19 cellular contexts compared by ENCODE assay signal in genomic region chr17:16879686-16880085, GRCh38.
DNase-seq lines count a peak whose midpoint lies in the region; ATAC-seq, FAIRE-seq and TF ChIP-seq lines count a peak whose summit lies in the region.
"Had no signal": no experiment of that assay in that cellular context is flagged by ENCODE, and none has a peak within 500 bp of the region (broad histone marks: within the 10 kb centered on the region; RNA-seq: fewer than 3 reads in every experiment).

No MANE protein-coding gene starts in this region.

- no peaks in the 10 kb centered on the region for H3K4me1 ChIP-seq in right atrium auricular region
- no peaks in the 10 kb centered on the region for H3K4me1 ChIP-seq in heart right ventricle
- no peaks in the 10 kb centered on the region for H3K4me1 ChIP-seq in upper lobe of right lung

- intact Hi-C loops in heart right ventricle (cut with DNase I) (no loop called here), upper lobe of right lung (cut with DNase I) (no loop called here)

- ATAC-seq in heart right ventricle (no peak), upper lobe of right lung (no peak), GM21381 (IDR thresholded peaks at IDR 0.05; ENCODE audit: unreplicated experiment) (no peak)
- ATAC-seq: HCT116 had no signal

- H3K27me3 ChIP-seq in right atrium auricular region (no peaks in the 10 kb centered on the region), heart right ventricle (peaks cover 0 to 8% (median 0%) of the 10 kb centered on the region in 7 donors), upper lobe of right lung (no peaks in the 10 kb centered on the region)
- H3K27me3 ChIP-seq: BLaER1 treated with 17β-estradiol and CSF1 and Interleukin-3, amounts not matched to agents 10 nM and 100 nM had no signal

- no peak overlapping the region for H3K4me3 ChIP-seq in right atrium auricular region
- H3K4me3 ChIP-seq in heart right ventricle: no peak overlapping the region
- no peak overlapping the region for H3K4me3 ChIP-seq in upper lobe of right lung
- H3K4me3 ChIP-seq: BLaER1 treated with 17β-estradiol and CSF1 and Interleukin-3, amounts not matched to agents 10 nM and 100 nM; GM23338 had no signal

- no peak for TF ChIP-seq CTCF in right atrium auricular region (IDR thresholded peaks at IDR 0.05)
- no peak for TF ChIP-seq CTCF in heart right ventricle (IDR thresholded peaks at IDR 0.05)
- no peak for TF ChIP-seq CTCF in upper lobe of right lung (IDR thresholded peaks at IDR 0.05)
- TF ChIP-seq CTCF in D721Med (IDR thresholded peaks at IDR 0.05; ENCODE audit: insufficient read depth, missing control alignments): no peak

- H3K27ac ChIP-seq in right atrium auricular region (no peak overlapping the region), heart right ventricle (no peak overlapping the region), upper lobe of right lung (no peak overlapping the region)
- H3K27ac ChIP-seq: BLaER1 treated with 17β-estradiol and CSF1 and Interleukin-3, amounts not matched to agents 10 nM and 100 nM; HL-60 had no signal

- DNase-seq in right atrium auricular region (ENCODE audit: low spot score) (peak; percentile 32), heart right ventricle (no peak), mesenteric fat pad (ENCODE audit: low spot score) (peak; percentile 82), upper lobe of right lung (peak; percentile 41), D721Med (ENCODE audit: insufficient read length, low spot score) (no peak)
- DNase-seq: CD4-positive, CD25-positive, alpha-beta regulatory T cell; CD8-positive, alpha-beta memory T cell; COR-L47; HFFc6; IMR-90 had no signal

- WGBS in heart right ventricle, 2 donors: 92 to 94% methylated on average over 15 of the region's 15 CpGs

- no peaks in the 10 kb centered on the region for H3K9me3 ChIP-seq in right atrium auricular region
- peaks cover 0 to 8% (median 0%) of the 10 kb centered on the region in 11 donors for H3K9me3 ChIP-seq in heart right ventricle
- H3K9me3 ChIP-seq in upper lobe of right lung: no peaks in the 10 kb centered on the region

- FAIRE-seq in D721Med (lab: Jason Lieb, UNC): no peak
- FAIRE-seq: G401.6, GM12891, GM19239, H54 had no signal

- H3K36me3 ChIP-seq in right atrium auricular region (no peaks in the 10 kb centered on the region), heart right ventricle (no peaks in the 10 kb centered on the region), upper lobe of right lung (no peaks in the 10 kb centered on the region)
- H3K36me3 ChIP-seq: BLaER1 treated with 17β-estradiol and CSF1 and Interleukin-3, amounts not matched to agents 10 nM and 100 nM had no signal

Comparison
In these comparisons a context has a peak if more than half of its experiments do, and no peak if none do; other contexts are left out.
1. DNase-seq: peak in right atrium auricular region (single experiment), mesenteric fat pad (single experiment) and upper lobe of right lung (single experiment); none in heart right ventricle (0 of 2) and D721Med (single experiment).